Comparison of ENCODE assay signal across 1 cellular context in genomic region chr19:50269653-50270052, GRCh38.
TF ChIP-seq lines count a peak whose summit lies in the region.

No MANE protein-coding gene starts in this region.

TF ChIP-seq in K562, 482 proteins besides CTCF, POLR2A, EP300 and RAD21 (continued from another document):
- no peak for TF ChIP-seq THAP12 (CRISPR knock-in tag; IDR thresholded peaks at IDR 0.05)
